In the genomic region with DNA sequence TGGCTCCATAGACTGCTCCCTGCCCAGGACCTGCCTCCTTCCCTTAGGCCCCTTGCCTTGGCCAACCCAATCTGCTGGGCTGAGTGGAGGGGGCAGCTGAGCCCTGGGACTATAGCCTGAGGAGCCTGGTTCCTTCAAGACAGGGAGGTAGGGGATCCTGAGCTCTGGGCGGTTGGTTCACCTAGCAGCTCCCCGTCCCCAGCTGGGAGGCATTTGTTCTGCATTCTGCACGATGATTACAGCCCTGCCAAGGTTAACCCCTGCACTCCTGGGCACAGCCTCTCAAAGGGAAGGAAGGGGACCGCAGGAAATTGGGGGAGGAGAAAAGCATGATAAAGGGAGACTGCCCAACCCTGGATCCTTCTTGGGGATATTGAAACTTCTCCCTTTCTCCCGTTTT, we compare ENCODE assay signal across 1 cellular context.
TF ChIP-seq lines count a peak whose summit lies in the region.

No MANE protein-coding gene starts in this region.

TF ChIP-seq in WTC11, 78 proteins besides CTCF, POLR2A, EP300 and RAD21 (continued from another document):
- TF ChIP-seq ATF3 (CRISPR knock-in tag; conservative IDR thresholded peaks at IDR 0.05) (no peak), NR1H2 (CRISPR knock-in tag; IDR thresholded peaks at IDR 0.05) (no peak), HMGA2 (CRISPR knock-in tag; IDR thresholded peaks at IDR 0.05) (no peak)
